Comparison of ENCODE assay signal across 20 cellular contexts in genomic region chr19:19619849-19620210, GRCh38. TPM values are rescaled to one million over a fixed set of nuclear protein-coding genes. Genes with fewer than 3 reads are reported as not detected.
"Had no signal": no experiment of that assay in that cellular context is flagged by ENCODE, and none has a peak within 500 bp of the region (broad histone marks: within the 10 kb centered on the region; RNA-seq: fewer than 3 reads in every experiment).

No MANE protein-coding gene starts in this region.

- H3K27me3 ChIP-seq: ascending aorta, dorsolateral prefrontal cortex, right atrium auricular region, vagina had no signal

- H3K36me3 ChIP-seq: ascending aorta, right atrium auricular region, tibial nerve, vagina had no signal

- H3K27me3 Mint-ChIP-seq: activated B cell treated with CpG ODN at 0.5 μM for 24 hours had no signal

- DNase-seq: activated B cell treated with CpG ODN at 0.5 μM for 24 hours; activated CD4-positive, alpha-beta T cell treated with anti-CD3 and anti-CD28 coated beads for 48 hours; activated CD8-positive, alpha-beta memory T cell treated with anti-CD3 and anti-CD28 coated beads for 24 hours; activated naive CD4-positive, alpha-beta T cell treated with Interleukin-2 at 50 U/mL for 16 hours; dorsolateral prefrontal cortex; kidney glomerular epithelial cell; mesendoderm; posterior cingulate gyrus; stimulated activated CD4-positive, alpha-beta T cell treated with anti-CD3 and anti-CD28 coated beads, Interleukin-15, amount 100 ng/mL, for 24 hours; stimulated activated CD4-positive, alpha-beta T cell treated with anti-CD3 and anti-CD28 coated beads, Interleukin-4, amount 100 ng/mL, for 1 hour; stimulated activated naive CD4-positive, alpha-beta T cell had no signal

- H3K4me3 ChIP-seq: ascending aorta, right atrium auricular region, skin epidermis, tibial nerve, vagina had no signal

- ATAC-seq: esophagus mucosa had no signal

- H3K9me3 Mint-ChIP-seq: activated B cell treated with CpG ODN at 0.5 μM for 24 hours; activated T-helper 1 cell treated with anti-CD3 and anti-CD28 coated beads, Interleukin-12 subunit alpha, Interleukin-12 subunit beta, Interleukin-2, Interleukin-4 antibody, amounts not matched to agents 30 ng/mL and 10 ng/mL and 1 ng/mL, durations not matched to agents 14 hours and 24 hours and 36 hours; T-helper 2 cell treated with Interferon-gamma antibody and Interleukin-4, amounts not matched to agents 5 μg/mL and 100 μg/mL, for 36 hours had no signal

- H3K27ac ChIP-seq: ascending aorta, dorsolateral prefrontal cortex, right atrium auricular region, tibial nerve, vagina had no signal

- H3K9me3 ChIP-seq: ascending aorta, right atrium auricular region, tibial nerve, vagina had no signal

- H3K4me3 Mint-ChIP-seq: activated B cell treated with CpG ODN at 0.5 μM for 24 hours had no signal

RNA-seq across cellular contexts. Expression of gene PBX4, which starts 1.3 kb away (rescaled TPM):
- total RNA-seq: ascending aorta, glomerular endothelial cell, right atrium auricular region had no signal
